Comparison of ENCODE assay signal across 5 cellular contexts in the genomic region with DNA sequence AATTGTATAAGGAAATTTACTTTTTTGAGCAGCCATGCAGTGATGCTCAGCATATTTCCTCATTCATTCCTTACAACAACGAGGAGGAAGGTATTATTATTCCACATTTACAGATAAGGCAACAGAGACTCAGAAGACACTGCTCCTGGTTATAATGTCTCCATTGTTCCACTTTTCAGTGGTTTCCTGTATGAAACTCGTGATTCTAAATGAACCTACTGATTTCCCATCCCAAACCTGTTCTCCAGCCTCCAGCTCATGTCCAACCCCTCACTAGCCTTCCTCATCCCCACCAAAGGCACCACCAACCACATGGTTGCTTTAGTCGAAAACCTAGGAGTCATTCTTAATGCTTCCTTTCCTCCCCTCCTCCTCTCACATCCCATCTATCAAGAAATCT.
"Had no signal": no experiment of that assay in that cellular context is flagged by ENCODE, and none has a peak within 500 bp of the region (broad histone marks: within the 10 kb centered on the region; RNA-seq: fewer than 3 reads in every experiment).

No MANE protein-coding gene starts in this region.

- DNase-seq: H9, HCEC 1CT had no signal

- H3K27ac ChIP-seq: HL-60 had no signal

- ATAC-seq: GM23338, HepG2 had no signal

- H3K4me2 ChIP-seq: GM23338 had no signal

- H2AFZ ChIP-seq: GM23338 had no signal

- H3K4me3 ChIP-seq: GM23338 had no signal
